In genomic region chr4:183610613-183611012, GRCh38 we compare ENCODE assay signal across 18 cellular contexts. TPM values are rescaled to one million over a fixed set of nuclear protein-coding genes. Genes with fewer than 3 reads are reported as not detected.
A peak's percentile ranks its signal among the peaks of the same experiment; 100 is the strongest.
DNase-seq lines count a peak whose midpoint lies in the region; ATAC-seq and TF ChIP-seq lines count a peak whose summit lies in the region.
"Had no signal": no experiment of that assay in that cellular context is flagged by ENCODE, and none has a peak within 500 bp of the region (broad histone marks: within the 10 kb centered on the region; RNA-seq: fewer than 3 reads in every experiment).

No MANE protein-coding gene starts in this region.

- peak overlapping the region; percentile 74 for H3K4me3 Mint-ChIP-seq in type B pancreatic cell
- H3K4me3 Mint-ChIP-seq: activated naive CD8-positive, alpha-beta T cell treated with anti-CD3 and anti-CD28 coated beads for 36 hours; B cell; naive B cell had no signal

- H3K9me3 ChIP-seq in adipocyte (ENCODE audit: control insufficient read depth, low read length) = no peaks in the 10 kb centered on the region
- no peaks in the 10 kb centered on the region for H3K9me3 ChIP-seq in PC-9 (ENCODE audit: insufficient read depth, low read depth)
- H3K9me3 ChIP-seq: tibial artery had no signal

- H3K9ac ChIP-seq in adipocyte (ENCODE audit: low read length) = peak overlapping the region; percentile 50

- peak overlapping the region; percentile 25 for H3K4me3 ChIP-seq in adipocyte (ENCODE audit: low read length)
- H3K4me3 ChIP-seq in fibroblast of the aortic adventitia (ENCODE audit: low read depth, low read length) = no peak overlapping the region
- no peak overlapping the region for H3K4me3 ChIP-seq in PC-9
- H3K4me3 ChIP-seq: dorsolateral prefrontal cortex, tibial artery had no signal

- H3K79me2 ChIP-seq in PC-9 (ENCODE audit: low read depth) = no peaks in the 10 kb centered on the region

- H3K9me3 Mint-ChIP-seq in type B pancreatic cell = peaks cover 5% of the 10 kb centered on the region
- H3K9me3 Mint-ChIP-seq: activated naive CD8-positive, alpha-beta T cell treated with anti-CD3 and anti-CD28 coated beads for 36 hours had no signal

- peak overlapping the region; percentile 97 for H3K27ac Mint-ChIP-seq in type B pancreatic cell
- H3K27ac Mint-ChIP-seq: activated naive CD8-positive, alpha-beta T cell treated with anti-CD3 and anti-CD28 coated beads for 36 hours; B cell; naive B cell had no signal

- ATAC-seq in omental fat pad (ENCODE audit: low FRiP score) (peak; percentile 14), HG02973 (IDR thresholded peaks at IDR 0.05; ENCODE audit: unreplicated experiment) (no peak)

- POLR2A ChIA-PET in PC-9 (lab: Charles Lee; ENCODE audit: unreplicated experiment) = no interaction called here

- peaks cover 16% of the 10 kb centered on the region for H3K4me1 Mint-ChIP-seq in type B pancreatic cell (ENCODE audit: unreplicated experiment)
- H3K4me1 Mint-ChIP-seq: activated naive CD8-positive, alpha-beta T cell treated with anti-CD3 and anti-CD28 coated beads for 36 hours; B cell; naive B cell had no signal

- H3F3A ChIP-seq in PC-9 (ENCODE audit: insufficient read depth, low read depth) = no peaks in the 10 kb centered on the region

- no peaks in the 10 kb centered on the region for H3K9me2 ChIP-seq in PC-9 (ENCODE audit: insufficient read depth)

- in situ Hi-C loops in GM13976 (cut with MboI; ENCODE audit: low sequenced_read_pairs, unreplicated experiment) = no loop called here

- peaks cover 4% of the 10 kb centered on the region for H3K27me3 Mint-ChIP-seq in type B pancreatic cell
- H3K27me3 Mint-ChIP-seq: activated naive CD8-positive, alpha-beta T cell treated with anti-CD3 and anti-CD28 coated beads for 36 hours had no signal

- BruUV-seq in PC-9 (replicated peaks; lab: Mats Ljungman, UMichigan) = no TSS peak

- CTCF ChIA-PET in PC-9 (lab: Charles Lee) = no interaction called here

- H3K36me3 ChIP-seq in adipocyte (ENCODE audit: control insufficient read depth, insufficient read depth, low read length, severe bottlenecking) = no peaks in the 10 kb centered on the region
- no peaks in the 10 kb centered on the region for H3K36me3 ChIP-seq in PC-9 (ENCODE audit: low read depth)
- H3K36me3 ChIP-seq: tibial artery had no signal

- DNase-seq in adipocyte (ENCODE audit: low read depth) (no peak), fibroblast of the aortic adventitia (ENCODE audit: low read depth) (peak; percentile 33), omental fat pad (ENCODE audit: low spot score) (no peak), type B pancreatic cell (ENCODE audit: extremely low spot score, unreplicated experiment) (no peak), PC-9 (no peak), GM13976 (ENCODE audit: low spot score) (no peak)
- DNase-seq: activated CD8-positive, alpha-beta memory T cell treated with anti-CD3 and anti-CD28 coated beads for 24 hours; activated naive CD8-positive, alpha-beta T cell treated with anti-CD3 and anti-CD28 coated beads for 36 hours; dorsolateral prefrontal cortex; naive B cell; NCI-H2107; NCI-H510A treated with DMSO at 0.1 percent for 48 hours; posterior cingulate gyrus; T1000 had no signal

- H3K27me3 ChIP-seq in adipocyte (replicated peaks; ENCODE audit: control insufficient read depth, insufficient read depth, low read length) (no peaks in the 10 kb centered on the region), PC-9 (ENCODE audit: insufficient read depth, low read depth) (no peaks in the 10 kb centered on the region)
- H3K27me3 ChIP-seq: tibial artery had no signal

- H2AFZ ChIP-seq in PC-9 = no peak overlapping the region

- H3K4me2 ChIP-seq in PC-9 = no peak overlapping the region

- H4K20me1 ChIP-seq in PC-9 (ENCODE audit: insufficient read depth) = no peaks in the 10 kb centered on the region

- no peaks in the 10 kb centered on the region for H3K36me3 Mint-ChIP-seq in type B pancreatic cell
- H3K36me3 Mint-ChIP-seq: activated naive CD8-positive, alpha-beta T cell treated with anti-CD3 and anti-CD28 coated beads for 36 hours; naive B cell had no signal

- intact Hi-C loops in PC-9 (cut with micrococcal nuclease; ENCODE audit: unreplicated experiment) = no loop called here

- no peak overlapping the region for H3K27ac ChIP-seq in PC-9
- H3K27ac ChIP-seq: dorsolateral prefrontal cortex, epithelial cell of prostate, tibial artery had no signal

- TF ChIP-seq CTCF in fibroblast of the aortic adventitia (IDR thresholded peaks at IDR 0.05; ENCODE audit: insufficient read depth, low read length) (no peak), omental fat pad (IDR thresholded peaks at IDR 0.05) (no peak), type B pancreatic cell (conservative IDR thresholded peaks at IDR 0.05) (no peak), PC-9 (conservative IDR thresholded peaks at IDR 0.05) (no peak), GM13976 (IDR thresholded peaks at IDR 0.05; ENCODE audit: borderline replicate concordance, control extremely low read depth, extremely low read depth, insufficient read depth, missing control alignments) (no peak)

- H3K4me1 ChIP-seq in adipocyte (ENCODE audit: control insufficient read depth, insufficient read depth, low read length) = peaks cover 12% of the 10 kb centered on the region
- no peaks in the 10 kb centered on the region for H3K4me1 ChIP-seq in PC-9 (replicated peaks; ENCODE audit: insufficient read depth)
- H3K4me1 ChIP-seq: tibial artery had no signal

RNA-seq across cellular contexts. Expression of gene RWDD4, which starts 48.4 kb away (rescaled TPM):
- total RNA-seq in fibroblast of the aortic adventitia (ENCODE audit: low replicate concordance) = 10.0 and 43.7 TPM in 2 replicates
- 10 to 100 TPM; 16.3 to 19.7 (median 18.1) TPM for total RNA-seq in omental fat pad
- 20.5 and 23.6 TPM in 2 replicates for total RNA-seq in type B pancreatic cell (ENCODE audit: low replicate concordance)
- total RNA-seq in PC-9 (2021) = 16.8 and 21.5 TPM in 2 replicates

RNA-seq across cellular contexts. Expression of gene TRAPPC11, which starts 48.5 kb away (rescaled TPM):
- total RNA-seq in fibroblast of the aortic adventitia (ENCODE audit: low replicate concordance) = 51.5 and 319 TPM in 2 replicates
- total RNA-seq in omental fat pad = 10 to 100 TPM; 31.1 to 76.9 (median 42.1) TPM
- total RNA-seq in type B pancreatic cell (ENCODE audit: low replicate concordance) = 35.9 and 45.4 TPM in 2 replicates
- total RNA-seq in PC-9 (2021) = 29.0 and 31.7 TPM in 2 replicates
